ENCODE assay signal across 8 cellular contexts in genomic region chr16:23408242-23409201, GRCh38. TPM values are rescaled to one million over a fixed set of nuclear protein-coding genes. Genes with fewer than 3 reads are reported as not detected.
A peak's percentile ranks its signal among the peaks of the same experiment; 100 is the strongest.
DNase-seq lines count a peak whose midpoint lies in the region; ATAC-seq and TF ChIP-seq lines count a peak whose summit lies in the region.

No MANE protein-coding gene starts in this region.

- H3K9me3 ChIP-seq in neuronal stem cell (replicated peaks in 1 of 2; ENCODE audit: control insufficient read depth in 2 of 2, insufficient read depth in 1 of 2, low read depth in 1 of 2, low read length in 2 of 2), result no peaks in the 10 kb centered on the region

- no peak overlapping the region for H4K8ac ChIP-seq in neuronal stem cell (ENCODE audit: low read depth, low read length)

- peak overlapping the region; percentile 47 for H2BK12ac ChIP-seq in neuronal stem cell (ENCODE audit: low read length)

- no peaks in the 10 kb centered on the region for H3K79me1 ChIP-seq in neuronal stem cell (ENCODE audit: low read depth, low read length)

- peak overlapping the region; percentile 15 for H3K18ac ChIP-seq in neuronal stem cell (ENCODE audit: low read length)

- H2BK15ac ChIP-seq in neuronal stem cell (ENCODE audit: low read length), result no peak overlapping the region

- TF ChIP-seq CTCF in epithelial cell of esophagus (IDR thresholded peaks at IDR 0.05; ENCODE audit: insufficient read depth, low read depth, low read length, missing control alignments), result no peak

- H3K27ac ChIP-seq in neuronal stem cell (replicated peaks; ENCODE audit: low read length), result peak overlapping the region; percentile 83

- H3K23ac ChIP-seq in neuronal stem cell (ENCODE audit: low read depth, low read length, poor library complexity), result no peak overlapping the region

- H3K14ac ChIP-seq in neuronal stem cell (ENCODE audit: low read length), result no peak overlapping the region

- H2BK5ac ChIP-seq in neuronal stem cell (ENCODE audit: low read length), result no peak overlapping the region

- DNase-seq in DMS79 (lab: John Stamatoyannopoulos, UW) (peak; percentile 11), NCI-H446 (lab: John Stamatoyannopoulos, UW) (peak; percentile 94), epithelial cell of esophagus (ENCODE audit: low read depth) (peak; percentile 59), neuronal stem cell (ENCODE audit: low spot score) (peak; percentile 32), NCI-H526 (lab: John Stamatoyannopoulos, UW) (no peak), COLO829 (ENCODE audit: low spot score) (no peak)
- no peak for DNase-seq in stimulated activated CD4-positive, alpha-beta T cell treated with anti-CD3 and anti-CD28 coated beads, Interleukin-2, amount 100 ng/mL, for 24 hours

- H3K9ac ChIP-seq in neuronal stem cell (ENCODE audit: low read depth, low read length, poor library complexity), result no peak overlapping the region

- H2AK5ac ChIP-seq in neuronal stem cell (ENCODE audit: low read depth, low read length), result no peak overlapping the region

- H3K27me3 ChIP-seq in neuronal stem cell (ENCODE audit: control insufficient read depth in 3 of 3, insufficient read depth in 3 of 3, low read depth in 1 of 3, low read length in 3 of 3), result no peaks in the 10 kb centered on the region

- no peak for ATAC-seq in GM19452 (IDR thresholded peaks at IDR 0.05; ENCODE audit: unreplicated experiment)

- peaks cover 7 to 9% of the 10 kb centered on the region in 2 donors for H3K4me1 ChIP-seq in neuronal stem cell (ENCODE audit: control insufficient read depth in 2 of 2, insufficient read depth in 1 of 2, low read depth in 1 of 2, low read length in 2 of 2)

- no peak overlapping the region for H3K4me2 ChIP-seq in neuronal stem cell (ENCODE audit: insufficient read depth, low read length, poor library complexity, severe bottlenecking)

- no peak overlapping the region for H2AFZ ChIP-seq in neuronal stem cell (ENCODE audit: low read length)

- H3K4ac ChIP-seq in neuronal stem cell (ENCODE audit: low read length), result no peak overlapping the region

- no peak overlapping the region for H3K4me3 ChIP-seq in epithelial cell of esophagus (ENCODE audit: low read length)
- H3K4me3 ChIP-seq in neuronal stem cell (ENCODE audit: low read length in 2 of 2), result no peak overlapping the region

- H4K91ac ChIP-seq in neuronal stem cell (ENCODE audit: low read depth, low read length, poor library complexity), result peak overlapping the region; percentile 5

- H2BK120ac ChIP-seq in neuronal stem cell (ENCODE audit: low read depth, low read length), result no peak overlapping the region

- H3K36me3 ChIP-seq in neuronal stem cell (replicated peaks in 1 of 2; ENCODE audit: control insufficient read depth in 2 of 2, insufficient read depth in 2 of 2, low read length in 2 of 2), result peaks cover 12 to 81% of the 10 kb centered on the region in 2 donors

- WGBS in neuronal stem cell (ENCODE audit: extremely low coverage in 2 of 2, insufficient read length in 2 of 2, insufficient replicate concordance in 1 of 2), 2 donors, result no CpG with 5 or more reads among the region's 24 CpGs

RNA-seq across cellular contexts. Expression of gene COG7, which starts 44.5 kb away (rescaled TPM):
- 15.5 TPM for polyA plus RNA-seq in neuronal stem cell (2013, experiment 1 of 2)
- polyA plus RNA-seq in neuronal stem cell (2013, experiment 2 of 2), result 15.7 TPM

Comparison
In these comparisons a context has a peak if more than half of its experiments do, and no peak if none do; other contexts are left out.
1. DNase-seq: peak in DMS79 (single experiment), NCI-H446 (2 of 2), epithelial cell of esophagus (single experiment) and neuronal stem cell (single experiment); none in NCI-H526 (0 of 2), stimulated activated CD4-positive, alpha-beta T cell treated with anti-CD3 and anti-CD28 coated beads, Interleukin-2, amount 100 ng/mL, for 24 hours (0 of 2) and COLO829 (single experiment).